10 cellular contexts compared by ENCODE assay signal in genomic region chr6:113359155-113360140, GRCh38.
DNase-seq lines count a peak whose midpoint lies in the region; ATAC-seq and TF ChIP-seq lines count a peak whose summit lies in the region.
"Had no signal": no experiment of that assay in that cellular context is flagged by ENCODE, and none has a peak within 500 bp of the region (broad histone marks: within the 10 kb centered on the region; RNA-seq: fewer than 3 reads in every experiment).

No MANE protein-coding gene starts in this region.

- H3K9me3 Mint-ChIP-seq in chondrocyte (ENCODE audit: low read depth) (peaks cover 7% of the 10 kb centered on the region), osteocyte (ENCODE audit: unreplicated experiment) (peaks cover 10% of the 10 kb centered on the region)
- H3K9me3 Mint-ChIP-seq: T-helper 1 cell treated with Interleukin-12 subunit alpha and Interleukin-12 subunit beta and Interleukin-4 antibody, amounts not matched to agents 30 μg/mL and 1 μg/mL, for 36 hours had no signal

- H3K27ac Mint-ChIP-seq in chondrocyte (ENCODE audit: unreplicated experiment) (peak overlapping the region; percentile 36), osteocyte (ENCODE audit: unreplicated experiment) (peak overlapping the region; percentile 51)
- H3K27ac Mint-ChIP-seq: T-helper 1 cell treated with Interleukin-12 subunit alpha and Interleukin-12 subunit beta and Interleukin-4 antibody, amounts not matched to agents 30 μg/mL and 1 μg/mL, for 36 hours had no signal

- DNase-seq in NCI-H2171 treated with DMSO at 0.1 percent for 48 hours (lab: John Stamatoyannopoulos, UW) (peak; percentile 14), NCI-H2171 (lab: John Stamatoyannopoulos, UW) (no peak), NCI-H748 (lab: John Stamatoyannopoulos, UW; ENCODE audit: unreplicated experiment) (peak; percentile 72), chondrocyte (ENCODE audit: low spot score) (no peak), osteocyte (ENCODE audit: extremely low spot score, unreplicated experiment) (no peak), T-helper 1 cell (no peak), GF-D8 (lab: John Stamatoyannopoulos, UW) (no peak)

- TF ChIP-seq CTCF in chondrocyte (IDR thresholded peaks at IDR 0.05) (no peak), osteocyte (IDR thresholded peaks at IDR 0.05) (no peak)

- no peak overlapping the region for H3K4me3 Mint-ChIP-seq in chondrocyte (ENCODE audit: unreplicated experiment)
- H3K4me3 Mint-ChIP-seq in osteocyte (ENCODE audit: unreplicated experiment) = no peak overlapping the region
- H3K4me3 Mint-ChIP-seq: T-helper 1 cell treated with Interleukin-12 subunit alpha and Interleukin-12 subunit beta and Interleukin-4 antibody, amounts not matched to agents 30 μg/mL and 1 μg/mL, for 36 hours had no signal

- H3K36me3 Mint-ChIP-seq in chondrocyte (ENCODE audit: low read depth) = no peaks in the 10 kb centered on the region
- H3K36me3 Mint-ChIP-seq in osteocyte (ENCODE audit: unreplicated experiment) = peaks cover 9% of the 10 kb centered on the region

- no peak for ATAC-seq in GM19455 (IDR thresholded peaks at IDR 0.05; ENCODE audit: unreplicated experiment)
- ATAC-seq: A549 had no signal

- H3K27me3 Mint-ChIP-seq in chondrocyte (ENCODE audit: low read depth) (no peaks in the 10 kb centered on the region), osteocyte (ENCODE audit: unreplicated experiment) (no peaks in the 10 kb centered on the region)

- H3K4me1 Mint-ChIP-seq in chondrocyte (ENCODE audit: low read depth) (peaks cover 43% of the 10 kb centered on the region), osteocyte (ENCODE audit: unreplicated experiment) (peaks cover 44% of the 10 kb centered on the region)

Comparison
In these comparisons a context has a peak if more than half of its experiments do, and no peak if none do; other contexts are left out.
1. DNase-seq: peak in NCI-H2171 treated with DMSO at 0.1 percent for 48 hours (single experiment) and NCI-H748 (single experiment); none in NCI-H2171 (single experiment), chondrocyte (single experiment), osteocyte (single experiment), T-helper 1 cell (0 of 5) and GF-D8 (single experiment).